In the genomic region with DNA sequence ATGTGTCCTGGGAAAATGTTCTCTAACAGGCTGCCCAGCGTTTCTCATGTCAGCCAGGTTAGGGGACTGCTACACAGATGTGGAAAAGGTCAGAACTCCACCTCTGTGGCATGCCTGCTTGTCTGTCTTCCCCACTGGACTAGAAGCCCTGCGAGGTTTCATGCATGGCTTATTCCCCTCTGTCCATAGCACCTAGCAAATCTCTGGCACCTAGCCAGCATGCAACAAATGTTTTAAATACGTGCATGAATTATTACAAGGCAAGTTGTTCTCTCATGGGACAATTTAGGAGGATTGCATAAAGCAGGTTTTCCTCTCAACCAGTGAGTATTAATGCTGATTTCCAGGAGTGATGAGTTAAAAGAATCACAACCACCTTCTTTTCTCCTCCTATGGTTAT, we compare ENCODE assay signal across 33 cellular contexts. TPM values are rescaled to one million over a fixed set of nuclear protein-coding genes. Genes with fewer than 3 reads are reported as not detected.
"Had no signal": no experiment of that assay in that cellular context is flagged by ENCODE, and none has a peak within 500 bp of the region (broad histone marks: within the 10 kb centered on the region; RNA-seq: fewer than 3 reads in every experiment).

No MANE protein-coding gene starts in this region.

- H3K4me3 Mint-ChIP-seq: activated B cell treated with CpG ODN at 0.5 μM for 24 hours; activated CD8-positive, alpha-beta T cell treated with anti-CD3 and anti-CD28 coated beads for 36 hours; activated naive CD8-positive, alpha-beta T cell; central memory CD8-positive, alpha-beta T cell; dendritic cell treated with granulocyte-macrophage colony-stimulating factor and Interleukin-4, amounts not matched to agents 40 ng/mL and 50 ng/mL, for 4 days; endodermal cell; T-helper 2 cell treated with Interferon-gamma antibody and Interleukin-4, amounts not matched to agents 5 μg/mL and 100 μg/mL, for 36 hours had no signal

- H3K27me3 ChIP-seq: brain microvascular endothelial cell, dorsolateral prefrontal cortex, gastrocnemius medialis, heart left ventricle had no signal

- H3K4me1 Mint-ChIP-seq: activated B cell treated with CpG ODN at 0.5 μM for 24 hours; central memory CD8-positive, alpha-beta T cell had no signal

- H3K9me3 ChIP-seq: gastrocnemius medialis had no signal

- FAIRE-seq: astrocyte, bronchial epithelial cell had no signal

- H3K4me3 ChIP-seq: coronary artery, dorsolateral prefrontal cortex, gastrocnemius medialis, heart left ventricle had no signal

- H3K27ac Mint-ChIP-seq: activated B cell treated with CpG ODN at 0.5 μM for 24 hours; activated CD8-positive, alpha-beta T cell treated with anti-CD3 and anti-CD28 coated beads for 36 hours; activated naive CD8-positive, alpha-beta T cell; dendritic cell treated with granulocyte-macrophage colony-stimulating factor and Interleukin-4, amounts not matched to agents 40 ng/mL and 50 ng/mL, for 4 days; endodermal cell; T-helper 2 cell treated with Interferon-gamma antibody and Interleukin-4, amounts not matched to agents 5 μg/mL and 100 μg/mL, for 36 hours had no signal

- H3K9me3 Mint-ChIP-seq: activated B cell treated with CpG ODN at 0.5 μM for 24 hours; activated CD8-positive, alpha-beta T cell treated with anti-CD3 and anti-CD28 coated beads for 36 hours; central memory CD8-positive, alpha-beta T cell; dendritic cell treated with granulocyte-macrophage colony-stimulating factor and Interleukin-4, amounts not matched to agents 40 ng/mL and 50 ng/mL, for 4 days; T-helper 2 cell treated with Interferon-gamma antibody and Interleukin-4, amounts not matched to agents 5 μg/mL and 100 μg/mL, for 36 hours had no signal

- H3K27ac ChIP-seq: brain microvascular endothelial cell, coronary artery, dorsolateral prefrontal cortex, gastrocnemius medialis, heart left ventricle, WERI-Rb-1 had no signal

- ATAC-seq: activated CD4-positive, CD25-positive, alpha-beta regulatory T cell treated with anti-CD3 and anti-CD28 coated beads, Interleukin-2, amount 50 U/mL, for 24 hours; activated CD8-positive, alpha-beta T cell treated with anti-CD3 and anti-CD28 coated beads for 36 hours; esophagus mucosa; gastrocnemius medialis; heart left ventricle had no signal

- H3K4me1 ChIP-seq: gastrocnemius medialis had no signal

- DNase-seq: activated B cell treated with CpG ODN at 0.5 μM for 24 hours; activated CD4-positive, alpha-beta T cell treated with anti-CD3 and anti-CD28 coated beads for 48 hours; activated CD4-positive, alpha-beta T cell treated with anti-CD3 and anti-CD28 coated beads, Interleukin-2, amount 50 U/mL, for 1 hour; activated CD4-positive, alpha-beta T cell treated with anti-CD3 and anti-CD28 coated beads, Interleukin-2, amount 50 U/mL, for 48 hours; activated CD8-positive, alpha-beta memory T cell treated with anti-CD3 and anti-CD28 coated beads for 24 hours; activated CD8-positive, alpha-beta T cell treated with anti-CD3 and anti-CD28 coated beads for 36 hours; activated gamma-delta T cell treated with Interleukin-2 at 50 U/mL for 16 hours; activated naive CD4-positive, alpha-beta T cell treated with anti-CD3 and anti-CD28 coated beads, Interleukin-2, amount 50 U/mL, for 16 hours; activated naive CD4-positive, alpha-beta T cell treated with Interleukin-2 at 50 U/mL for 16 hours; activated T-cell treated with anti-CD3 and anti-CD28 coated beads, Interleukin-2, amount 50 U/mL, for 1 hour; activated T-cell treated with anti-CD3 and anti-CD28 coated beads, Interleukin-2, amount 50 U/mL, for 48 hours; amniotic stem cell; anterior cingulate cortex; brain microvascular endothelial cell; dorsolateral prefrontal cortex; effector memory CD4-positive, alpha-beta T cell; endodermal cell; foreskin fibroblast; gastrocnemius medialis; glutamatergic neuron; heart left ventricle; hypothalamus; T1000; WERI-Rb-1 had no signal

- H3K27me3 Mint-ChIP-seq: activated B cell treated with CpG ODN at 0.5 μM for 24 hours; activated CD8-positive, alpha-beta T cell treated with anti-CD3 and anti-CD28 coated beads for 36 hours; activated naive CD8-positive, alpha-beta T cell; central memory CD8-positive, alpha-beta T cell; dendritic cell treated with granulocyte-macrophage colony-stimulating factor and Interleukin-4, amounts not matched to agents 40 ng/mL and 50 ng/mL, for 4 days had no signal

RNA-seq across cellular contexts. Expression of a gene that starts 21.4 kb away (rescaled TPM):
- total RNA-seq: activated B cell treated with CpG ODN at 0.5 μM for 24 hours; activated CD8-positive, alpha-beta T cell treated with anti-CD3 and anti-CD28 coated beads for 36 hours; bronchial epithelial cell; gastrocnemius medialis had no signal
